1 cellular context compared by ENCODE assay signal in the genomic region with DNA sequence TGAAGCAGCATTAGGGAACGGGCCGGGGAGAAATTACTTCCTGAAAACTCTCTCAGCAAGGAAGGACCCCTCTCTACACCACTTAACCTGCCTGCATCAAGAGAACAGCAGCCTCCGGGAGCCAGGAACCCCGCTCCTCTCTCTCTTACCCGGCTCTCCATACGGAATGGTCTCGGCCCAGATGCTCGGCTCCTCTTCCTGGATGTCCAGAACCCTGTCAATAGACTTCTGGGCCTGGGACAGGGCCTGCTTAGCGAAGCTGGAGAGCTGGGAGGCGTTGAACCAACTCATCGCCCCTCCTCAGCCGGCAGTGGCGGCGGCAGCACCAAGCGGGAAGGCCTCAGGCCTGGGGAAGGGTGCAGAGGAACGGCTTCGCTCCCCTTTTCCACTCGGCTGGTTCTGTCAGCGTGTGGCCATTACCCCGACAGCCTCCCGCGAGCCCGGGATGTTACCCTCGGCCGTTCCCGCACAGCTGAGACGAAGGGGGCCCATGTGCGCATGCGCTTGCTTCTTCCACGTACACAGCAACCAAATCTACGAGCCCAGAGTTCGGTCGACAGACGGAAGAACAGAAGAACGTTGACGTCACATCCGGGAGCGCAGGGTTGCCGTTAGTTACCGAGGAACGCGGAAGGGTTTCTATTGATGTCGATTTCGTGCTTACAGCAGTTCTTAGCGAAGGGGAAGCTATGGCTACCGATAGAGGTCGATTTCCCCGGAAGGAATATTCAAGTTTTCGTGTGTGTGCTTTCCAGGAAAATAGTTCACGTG.
TF ChIP-seq lines count a peak whose summit lies in the region.

A gene with protein sequence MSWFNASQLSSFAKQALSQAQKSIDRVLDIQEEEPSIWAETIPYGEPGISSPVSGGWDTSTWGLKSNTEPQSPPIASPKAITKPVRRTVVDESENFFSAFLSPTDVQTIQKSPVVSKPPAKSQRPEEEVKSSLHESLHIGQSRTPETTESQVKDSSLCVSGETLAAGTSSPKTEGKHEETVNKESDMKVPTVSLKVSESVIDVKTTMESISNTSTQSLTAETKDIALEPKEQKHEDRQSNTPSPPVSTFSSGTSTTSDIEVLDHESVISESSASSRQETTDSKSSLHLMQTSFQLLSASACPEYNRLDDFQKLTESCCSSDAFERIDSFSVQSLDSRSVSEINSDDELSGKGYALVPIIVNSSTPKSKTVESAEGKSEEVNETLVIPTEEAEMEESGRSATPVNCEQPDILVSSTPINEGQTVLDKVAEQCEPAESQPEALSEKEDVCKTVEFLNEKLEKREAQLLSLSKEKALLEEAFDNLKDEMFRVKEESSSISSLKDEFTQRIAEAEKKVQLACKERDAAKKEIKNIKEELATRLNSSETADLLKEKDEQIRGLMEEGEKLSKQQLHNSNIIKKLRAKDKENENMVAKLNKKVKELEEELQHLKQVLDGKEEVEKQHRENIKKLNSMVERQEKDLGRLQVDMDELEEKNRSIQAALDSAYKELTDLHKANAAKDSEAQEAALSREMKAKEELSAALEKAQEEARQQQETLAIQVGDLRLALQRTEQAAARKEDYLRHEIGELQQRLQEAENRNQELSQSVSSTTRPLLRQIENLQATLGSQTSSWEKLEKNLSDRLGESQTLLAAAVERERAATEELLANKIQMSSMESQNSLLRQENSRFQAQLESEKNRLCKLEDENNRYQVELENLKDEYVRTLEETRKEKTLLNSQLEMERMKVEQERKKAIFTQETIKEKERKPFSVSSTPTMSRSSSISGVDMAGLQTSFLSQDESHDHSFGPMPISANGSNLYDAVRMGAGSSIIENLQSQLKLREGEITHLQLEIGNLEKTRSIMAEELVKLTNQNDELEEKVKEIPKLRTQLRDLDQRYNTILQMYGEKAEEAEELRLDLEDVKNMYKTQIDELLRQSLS (minus strand): TSS at position 538 of the 771 bp plus-strand sequence. CDS start 247 bp downstream, at position 291.

TF ChIP-seq in K562, 482 proteins besides CTCF, POLR2A, EP300 and RAD21 (continued from another document and continues in another):
- TF ChIP-seq ZNF778 (CRISPR knock-in tag; IDR thresholded peaks at IDR 0.05) = no peak
- no peak for TF ChIP-seq U2AF2 (optimal IDR thresholded peaks at IDR 0.05; ENCODE audit: low read depth, low read length)
- TF ChIP-seq, protein P1, sequence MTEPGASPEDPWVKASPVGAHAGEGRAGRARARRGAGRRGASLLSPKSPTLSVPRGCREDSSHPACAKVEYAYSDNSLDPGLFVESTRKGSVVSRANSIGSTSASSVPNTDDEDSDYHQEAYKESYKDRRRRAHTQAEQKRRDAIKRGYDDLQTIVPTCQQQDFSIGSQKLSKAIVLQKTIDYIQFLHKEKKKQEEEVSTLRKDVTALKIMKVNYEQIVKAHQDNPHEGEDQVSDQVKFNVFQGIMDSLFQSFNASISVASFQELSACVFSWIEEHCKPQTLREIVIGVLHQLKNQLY (CRISPR knock-in tag; conservative IDR thresholded peaks at IDR 0.05) = no peak
- TF ChIP-seq, protein P2, sequence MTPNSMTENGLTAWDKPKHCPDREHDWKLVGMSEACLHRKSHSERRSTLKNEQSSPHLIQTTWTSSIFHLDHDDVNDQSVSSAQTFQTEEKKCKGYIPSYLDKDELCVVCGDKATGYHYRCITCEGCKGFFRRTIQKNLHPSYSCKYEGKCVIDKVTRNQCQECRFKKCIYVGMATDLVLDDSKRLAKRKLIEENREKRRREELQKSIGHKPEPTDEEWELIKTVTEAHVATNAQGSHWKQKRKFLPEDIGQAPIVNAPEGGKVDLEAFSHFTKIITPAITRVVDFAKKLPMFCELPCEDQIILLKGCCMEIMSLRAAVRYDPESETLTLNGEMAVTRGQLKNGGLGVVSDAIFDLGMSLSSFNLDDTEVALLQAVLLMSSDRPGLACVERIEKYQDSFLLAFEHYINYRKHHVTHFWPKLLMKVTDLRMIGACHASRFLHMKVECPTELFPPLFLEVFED (CRISPR knock-in tag; conservative IDR thresholded peaks at IDR 0.05) = no peak
- TF ChIP-seq, protein P3, sequence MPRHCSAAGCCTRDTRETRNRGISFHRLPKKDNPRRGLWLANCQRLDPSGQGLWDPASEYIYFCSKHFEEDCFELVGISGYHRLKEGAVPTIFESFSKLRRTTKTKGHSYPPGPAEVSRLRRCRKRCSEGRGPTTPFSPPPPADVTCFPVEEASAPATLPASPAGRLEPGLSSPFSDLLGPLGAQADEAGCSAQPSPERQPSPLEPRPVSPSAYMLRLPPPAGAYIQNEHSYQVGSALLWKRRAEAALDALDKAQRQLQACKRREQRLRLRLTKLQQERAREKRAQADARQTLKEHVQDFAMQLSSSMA (CRISPR knock-in tag; IDR thresholded peaks at IDR 0.05) = no peak
- TF ChIP-seq, protein P4, sequence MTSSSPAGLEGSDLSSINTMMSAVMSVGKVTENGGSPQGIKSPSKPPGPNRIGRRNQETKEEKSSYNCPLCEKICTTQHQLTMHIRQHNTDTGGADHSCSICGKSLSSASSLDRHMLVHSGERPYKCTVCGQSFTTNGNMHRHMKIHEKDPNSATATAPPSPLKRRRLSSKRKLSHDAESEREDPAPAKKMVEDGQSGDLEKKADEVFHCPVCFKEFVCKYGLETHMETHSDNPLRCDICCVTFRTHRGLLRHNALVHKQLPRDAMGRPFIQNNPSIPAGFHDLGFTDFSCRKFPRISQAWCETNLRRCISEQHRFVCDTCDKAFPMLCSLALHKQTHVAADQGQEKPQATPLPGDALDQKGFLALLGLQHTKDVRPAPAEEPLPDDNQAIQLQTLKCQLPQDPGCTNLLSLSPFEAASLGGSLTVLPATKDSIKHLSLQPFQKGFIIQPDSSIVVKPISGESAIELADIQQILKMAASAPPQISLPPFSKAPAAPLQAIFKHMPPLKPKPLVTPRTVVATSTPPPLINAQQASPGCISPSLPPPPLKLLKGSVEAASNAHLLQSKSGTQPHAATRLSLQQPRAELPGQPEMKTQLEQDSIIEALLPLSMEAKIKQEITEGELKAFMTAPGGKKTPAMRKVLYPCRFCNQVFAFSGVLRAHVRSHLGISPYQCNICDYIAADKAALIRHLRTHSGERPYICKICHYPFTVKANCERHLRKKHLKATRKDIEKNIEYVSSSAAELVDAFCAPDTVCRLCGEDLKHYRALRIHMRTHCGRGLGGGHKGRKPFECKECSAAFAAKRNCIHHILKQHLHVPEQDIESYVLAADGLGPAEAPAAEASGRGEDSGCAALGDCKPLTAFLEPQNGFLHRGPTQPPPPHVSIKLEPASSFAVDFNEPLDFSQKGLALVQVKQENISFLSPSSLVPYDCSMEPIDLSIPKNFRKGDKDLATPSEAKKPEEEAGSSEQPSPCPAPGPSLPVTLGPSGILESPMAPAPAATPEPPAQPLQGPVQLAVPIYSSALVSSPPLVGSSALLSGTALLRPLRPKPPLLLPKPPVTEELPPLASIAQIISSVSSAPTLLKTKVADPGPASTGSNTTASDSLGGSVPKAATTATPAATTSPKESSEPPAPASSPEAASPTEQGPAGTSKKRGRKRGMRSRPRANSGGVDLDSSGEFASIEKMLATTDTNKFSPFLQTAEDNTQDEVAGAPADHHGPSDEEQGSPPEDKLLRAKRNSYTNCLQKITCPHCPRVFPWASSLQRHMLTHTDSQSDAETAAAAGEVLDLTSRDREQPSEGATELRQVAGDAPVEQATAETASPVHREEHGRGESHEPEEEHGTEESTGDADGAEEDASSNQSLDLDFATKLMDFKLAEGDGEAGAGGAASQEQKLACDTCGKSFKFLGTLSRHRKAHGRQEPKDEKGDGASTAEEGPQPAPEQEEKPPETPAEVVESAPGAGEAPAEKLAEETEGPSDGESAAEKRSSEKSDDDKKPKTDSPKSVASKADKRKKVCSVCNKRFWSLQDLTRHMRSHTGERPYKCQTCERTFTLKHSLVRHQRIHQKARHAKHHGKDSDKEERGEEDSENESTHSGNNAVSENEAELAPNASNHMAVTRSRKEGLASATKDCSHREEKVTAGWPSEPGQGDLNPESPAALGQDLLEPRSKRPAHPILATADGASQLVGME (CRISPR knock-in tag; IDR thresholded peaks at IDR 0.05) = no peak
- TF ChIP-seq, protein P5, sequence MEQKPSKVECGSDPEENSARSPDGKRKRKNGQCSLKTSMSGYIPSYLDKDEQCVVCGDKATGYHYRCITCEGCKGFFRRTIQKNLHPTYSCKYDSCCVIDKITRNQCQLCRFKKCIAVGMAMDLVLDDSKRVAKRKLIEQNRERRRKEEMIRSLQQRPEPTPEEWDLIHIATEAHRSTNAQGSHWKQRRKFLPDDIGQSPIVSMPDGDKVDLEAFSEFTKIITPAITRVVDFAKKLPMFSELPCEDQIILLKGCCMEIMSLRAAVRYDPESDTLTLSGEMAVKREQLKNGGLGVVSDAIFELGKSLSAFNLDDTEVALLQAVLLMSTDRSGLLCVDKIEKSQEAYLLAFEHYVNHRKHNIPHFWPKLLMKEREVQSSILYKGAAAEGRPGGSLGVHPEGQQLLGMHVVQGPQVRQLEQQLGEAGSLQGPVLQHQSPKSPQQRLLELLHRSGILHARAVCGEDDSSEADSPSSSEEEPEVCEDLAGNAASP (IDR thresholded peaks at IDR 0.05) = no peak
- TF ChIP-seq BHLHE40 (IDR thresholded peaks at IDR 0.05; ENCODE audit: low read length) = no peak
- TF ChIP-seq, protein P6, sequence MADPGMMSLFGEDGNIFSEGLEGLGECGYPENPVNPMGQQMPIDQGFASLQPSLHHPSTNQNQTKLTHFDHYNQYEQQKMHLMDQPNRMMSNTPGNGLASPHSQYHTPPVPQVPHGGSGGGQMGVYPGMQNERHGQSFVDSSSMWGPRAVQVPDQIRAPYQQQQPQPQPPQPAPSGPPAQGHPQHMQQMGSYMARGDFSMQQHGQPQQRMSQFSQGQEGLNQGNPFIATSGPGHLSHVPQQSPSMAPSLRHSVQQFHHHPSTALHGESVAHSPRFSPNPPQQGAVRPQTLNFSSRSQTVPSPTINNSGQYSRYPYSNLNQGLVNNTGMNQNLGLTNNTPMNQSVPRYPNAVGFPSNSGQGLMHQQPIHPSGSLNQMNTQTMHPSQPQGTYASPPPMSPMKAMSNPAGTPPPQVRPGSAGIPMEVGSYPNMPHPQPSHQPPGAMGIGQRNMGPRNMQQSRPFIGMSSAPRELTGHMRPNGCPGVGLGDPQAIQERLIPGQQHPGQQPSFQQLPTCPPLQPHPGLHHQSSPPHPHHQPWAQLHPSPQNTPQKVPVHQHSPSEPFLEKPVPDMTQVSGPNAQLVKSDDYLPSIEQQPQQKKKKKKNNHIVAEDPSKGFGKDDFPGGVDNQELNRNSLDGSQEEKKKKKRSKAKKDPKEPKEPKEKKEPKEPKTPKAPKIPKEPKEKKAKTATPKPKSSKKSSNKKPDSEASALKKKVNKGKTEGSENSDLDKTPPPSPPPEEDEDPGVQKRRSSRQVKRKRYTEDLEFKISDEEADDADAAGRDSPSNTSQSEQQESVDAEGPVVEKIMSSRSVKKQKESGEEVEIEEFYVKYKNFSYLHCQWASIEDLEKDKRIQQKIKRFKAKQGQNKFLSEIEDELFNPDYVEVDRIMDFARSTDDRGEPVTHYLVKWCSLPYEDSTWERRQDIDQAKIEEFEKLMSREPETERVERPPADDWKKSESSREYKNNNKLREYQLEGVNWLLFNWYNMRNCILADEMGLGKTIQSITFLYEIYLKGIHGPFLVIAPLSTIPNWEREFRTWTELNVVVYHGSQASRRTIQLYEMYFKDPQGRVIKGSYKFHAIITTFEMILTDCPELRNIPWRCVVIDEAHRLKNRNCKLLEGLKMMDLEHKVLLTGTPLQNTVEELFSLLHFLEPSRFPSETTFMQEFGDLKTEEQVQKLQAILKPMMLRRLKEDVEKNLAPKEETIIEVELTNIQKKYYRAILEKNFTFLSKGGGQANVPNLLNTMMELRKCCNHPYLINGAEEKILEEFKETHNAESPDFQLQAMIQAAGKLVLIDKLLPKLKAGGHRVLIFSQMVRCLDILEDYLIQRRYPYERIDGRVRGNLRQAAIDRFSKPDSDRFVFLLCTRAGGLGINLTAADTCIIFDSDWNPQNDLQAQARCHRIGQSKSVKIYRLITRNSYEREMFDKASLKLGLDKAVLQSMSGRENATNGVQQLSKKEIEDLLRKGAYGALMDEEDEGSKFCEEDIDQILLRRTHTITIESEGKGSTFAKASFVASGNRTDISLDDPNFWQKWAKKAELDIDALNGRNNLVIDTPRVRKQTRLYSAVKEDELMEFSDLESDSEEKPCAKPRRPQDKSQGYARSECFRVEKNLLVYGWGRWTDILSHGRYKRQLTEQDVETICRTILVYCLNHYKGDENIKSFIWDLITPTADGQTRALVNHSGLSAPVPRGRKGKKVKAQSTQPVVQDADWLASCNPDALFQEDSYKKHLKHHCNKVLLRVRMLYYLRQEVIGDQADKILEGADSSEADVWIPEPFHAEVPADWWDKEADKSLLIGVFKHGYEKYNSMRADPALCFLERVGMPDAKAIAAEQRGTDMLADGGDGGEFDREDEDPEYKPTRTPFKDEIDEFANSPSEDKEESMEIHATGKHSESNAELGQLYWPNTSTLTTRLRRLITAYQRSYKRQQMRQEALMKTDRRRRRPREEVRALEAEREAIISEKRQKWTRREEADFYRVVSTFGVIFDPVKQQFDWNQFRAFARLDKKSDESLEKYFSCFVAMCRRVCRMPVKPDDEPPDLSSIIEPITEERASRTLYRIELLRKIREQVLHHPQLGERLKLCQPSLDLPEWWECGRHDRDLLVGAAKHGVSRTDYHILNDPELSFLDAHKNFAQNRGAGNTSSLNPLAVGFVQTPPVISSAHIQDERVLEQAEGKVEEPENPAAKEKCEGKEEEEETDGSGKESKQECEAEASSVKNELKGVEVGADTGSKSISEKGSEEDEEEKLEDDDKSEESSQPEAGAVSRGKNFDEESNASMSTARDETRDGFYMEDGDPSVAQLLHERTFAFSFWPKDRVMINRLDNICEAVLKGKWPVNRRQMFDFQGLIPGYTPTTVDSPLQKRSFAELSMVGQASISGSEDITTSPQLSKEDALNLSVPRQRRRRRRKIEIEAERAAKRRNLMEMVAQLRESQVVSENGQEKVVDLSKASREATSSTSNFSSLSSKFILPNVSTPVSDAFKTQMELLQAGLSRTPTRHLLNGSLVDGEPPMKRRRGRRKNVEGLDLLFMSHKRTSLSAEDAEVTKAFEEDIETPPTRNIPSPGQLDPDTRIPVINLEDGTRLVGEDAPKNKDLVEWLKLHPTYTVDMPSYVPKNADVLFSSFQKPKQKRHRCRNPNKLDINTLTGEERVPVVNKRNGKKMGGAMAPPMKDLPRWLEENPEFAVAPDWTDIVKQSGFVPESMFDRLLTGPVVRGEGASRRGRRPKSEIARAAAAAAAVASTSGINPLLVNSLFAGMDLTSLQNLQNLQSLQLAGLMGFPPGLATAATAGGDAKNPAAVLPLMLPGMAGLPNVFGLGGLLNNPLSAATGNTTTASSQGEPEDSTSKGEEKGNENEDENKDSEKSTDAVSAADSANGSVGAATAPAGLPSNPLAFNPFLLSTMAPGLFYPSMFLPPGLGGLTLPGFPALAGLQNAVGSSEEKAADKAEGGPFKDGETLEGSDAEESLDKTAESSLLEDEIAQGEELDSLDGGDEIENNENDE (IDR thresholded peaks at IDR 0.05; ENCODE audit: low read depth, low read length) = no peak
- TF ChIP-seq ELF4 (CRISPR knock-in tag; IDR thresholded peaks at IDR 0.05) = no peak
- TF ChIP-seq FOXJ3 (CRISPR knock-in tag; IDR thresholded peaks at IDR 0.05) = no peak
- TF ChIP-seq JUNB (CRISPR knock-in tag; conservative IDR thresholded peaks at IDR 0.05) = no peak
- TF ChIP-seq ZZZ3 (IDR thresholded peaks at IDR 0.05) = no peak
